25 cellular contexts compared by ENCODE assay signal in the genomic region with DNA sequence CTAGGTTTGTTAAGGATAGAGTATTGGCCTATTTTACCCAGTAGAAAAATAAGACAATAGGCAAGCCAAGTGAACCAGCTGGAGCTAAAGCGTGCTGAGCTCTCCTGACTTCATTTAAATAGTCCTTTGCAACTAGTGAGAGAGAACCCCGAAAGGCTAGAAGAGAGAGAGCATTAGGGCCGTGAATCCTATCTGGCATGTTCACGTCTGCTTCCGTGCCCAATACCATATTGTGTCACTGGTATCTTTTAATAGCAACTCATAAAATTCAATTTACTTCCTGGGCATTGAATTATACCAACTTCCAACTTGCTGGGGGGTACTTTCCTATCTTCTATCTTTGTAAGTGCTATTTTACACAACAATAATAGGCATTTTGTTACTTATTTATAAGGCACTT. TPM values are rescaled to one million over a fixed set of nuclear protein-coding genes. Genes with fewer than 3 reads are reported as not detected.
"Had no signal": no experiment of that assay in that cellular context is flagged by ENCODE, and none has a peak within 500 bp of the region (broad histone marks: within the 10 kb centered on the region; RNA-seq: fewer than 3 reads in every experiment).

No MANE protein-coding gene starts in this region.

- DNase-seq: IMR-90, Karpas-422, KG1, MM.1S, NCI-H1092 treated with DMSO at 0.1 percent for 48 hours, NCI-H1436 treated with DMSO at 0.1 percent for 48 hours, NCI-H1694 treated with DMSO at 0.1 percent for 48 hours, NCI-H1930, NCI-H2081, NCI-H2107, NCI-H2171, NCI-H226, NCI-H446, NCI-H510A treated with DMSO at 0.1 percent for 48 hours, NCI-H526, NCI-H774, Right ventricle myocardium superior, RPMI8226, SIG-M5, SK-N-SH, SW 1271 had no signal

- H3K4me2 ChIP-seq: SK-N-SH had no signal

- ATAC-seq: HepG2 had no signal

- H3K9ac ChIP-seq: SK-N-SH had no signal

- H3K9me3 ChIP-seq: SK-N-SH had no signal

RNA-seq across cellular contexts. Expression of gene MZB1, which starts 35.8 kb away (rescaled TPM):
- total RNA-seq: HT1080, IMR-90, M059J, SK-MEL-5 had no signal
- polyA plus RNA-seq: IMR-90, SK-N-SH had no signal

RNA-seq across cellular contexts. Expression of gene ECSCR, which starts 37.0 kb away (rescaled TPM):
- total RNA-seq: HepG2, SK-MEL-5 had no signal
